In the genomic region with DNA sequence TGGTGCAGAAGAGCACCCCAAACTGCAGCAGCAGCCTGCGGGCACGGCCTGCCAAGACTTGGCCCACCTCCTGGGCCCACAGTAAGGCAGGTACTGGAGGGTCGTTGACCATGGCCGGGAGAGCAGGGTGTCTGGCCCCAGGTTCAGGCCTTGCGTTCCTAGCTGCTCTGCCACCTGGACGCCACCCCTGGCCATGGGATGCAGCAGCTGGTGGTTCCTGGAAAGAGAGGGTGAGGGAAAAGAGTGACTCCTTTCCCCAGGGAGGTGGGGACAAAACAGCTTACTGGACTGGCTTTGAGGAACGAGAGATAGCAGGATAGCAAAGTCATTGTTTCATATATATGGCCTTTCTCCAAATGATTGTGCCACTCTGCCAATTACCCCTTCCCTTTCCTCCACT, we compare ENCODE assay signal across 8 cellular contexts. TPM values are rescaled to one million over a fixed set of nuclear protein-coding genes. Genes with fewer than 3 reads are reported as not detected.
DNase-seq lines count a peak whose midpoint lies in the region; ATAC-seq, FAIRE-seq and TF ChIP-seq lines count a peak whose summit lies in the region.

No MANE protein-coding gene starts in this region.

- 16 to 53% (median 39%) methylated on average over 7 of the region's 7 CpGs for WGBS in small intestine, 3 donors

- peak overlapping the region; percentile 73 for H3K4me3 ChIP-seq in WI38 (ENCODE audit: low read depth, low read length)
- H3K4me3 ChIP-seq in left ventricle myocardium inferior, result peak overlapping the region; percentile 76
- peak overlapping the region; percentile 67 to 70 for H3K4me3 ChIP-seq in small intestine (ENCODE audit: low read depth in 1 of 2, low read length in 2 of 2)

- DNase-seq in cardiac septum (ENCODE audit: low spot score), result peak; percentile 39
- DNase-seq in left cardiac atrium, result no peak
- DNase-seq in left ventricle myocardium inferior, result no peak
- DNase-seq in small intestine, result no peak
- no peak for DNase-seq in activated CD8-positive, alpha-beta memory T cell treated with anti-CD3 and anti-CD28 coated beads for 24 hours

- peak overlapping the region; percentile 94 for H3K27ac ChIP-seq in left ventricle myocardium inferior (replicated peaks)
- peak overlapping the region in 1 of 2 donors; percentile 90 for H3K27ac ChIP-seq in small intestine (ENCODE audit: low read depth in 1 of 2, low read length in 1 of 2)

- no peak for TF ChIP-seq CTCF in WI38 (IDR thresholded peaks at IDR 0.05; ENCODE audit: low read depth, low read length)
- no peak for TF ChIP-seq CTCF in left ventricle myocardium inferior (IDR thresholded peaks at IDR 0.05; ENCODE audit: borderline replicate concordance)

- H3K9me3 ChIP-seq in left ventricle myocardium inferior (replicated peaks) (no peaks in the 10 kb centered on the region), small intestine (ENCODE audit: control insufficient read depth, low read depth) (no peaks in the 10 kb centered on the region)

- intact Hi-C loops in cardiac septum (cut with DNase I), result loop anchor here (5.0 kb wide), 1 partner anchor 33 kb away; a partner anchor contains a TSS
- intact Hi-C loops in left cardiac atrium (cut with DNase I), result no loop called here
- intact Hi-C loops in left ventricle myocardium inferior (cut with micrococcal nuclease), result no loop called here

- ATAC-seq in left cardiac atrium (no peak), HG03460 (IDR thresholded peaks at IDR 0.05; ENCODE audit: unreplicated experiment) (no peak), HG03095 (IDR thresholded peaks at IDR 0.05; ENCODE audit: unreplicated experiment) (no peak)

- FAIRE-seq in small intestine (lab: Jason Lieb, UNC), result no peak

- peaks cover 18% of the 10 kb centered on the region for H3K36me3 ChIP-seq in left ventricle myocardium inferior
- no peaks in the 10 kb centered on the region for H3K36me3 ChIP-seq in small intestine (ENCODE audit: control insufficient read depth in 2 of 2, insufficient read depth in 2 of 2, low read length in 2 of 2)

- H3K4me1 ChIP-seq in left ventricle myocardium inferior (peaks cover 49% of the 10 kb centered on the region), small intestine (ENCODE audit: control insufficient read depth in 2 of 2, insufficient read depth in 1 of 2, low read depth in 1 of 2, low read length in 1 of 2) (peaks cover 6 to 8% of the 10 kb centered on the region in 2 donors)

- H3K27me3 ChIP-seq in left ventricle myocardium inferior (ENCODE audit: low read depth) (no peaks in the 10 kb centered on the region), small intestine (ENCODE audit: control insufficient read depth in 2 of 2, insufficient read depth in 2 of 2, low read length in 2 of 2) (no peaks in the 10 kb centered on the region)

RNA-seq across cellular contexts. Expression of a gene that starts 1.8 kb away (rescaled TPM):
- 13.3 TPM for total RNA-seq in cardiac septum
- 10 to 100 TPM; 16.8 to 26.7 TPM for total RNA-seq in left cardiac atrium
- 18.4 TPM for total RNA-seq in left ventricle myocardium inferior
- 10 to 100 TPM; 43.2 to 69.7 (median 57.6) TPM for polyA plus RNA-seq in small intestine

RNA-seq across cellular contexts. Expression of a gene that starts 2.1 kb away (rescaled TPM):
- total RNA-seq in cardiac septum (0.27 TPM), left cardiac atrium (not detected), left ventricle myocardium inferior (not detected)
- 1 to 10 TPM in 1 of 3 donors, not detected in 2; 9.0 TPM for polyA plus RNA-seq in small intestine

RNA-seq across cellular contexts. Expression of a gene that starts 16.1 kb away (rescaled TPM):
- 2.9 TPM for total RNA-seq in cardiac septum
- 1 to 10 TPM; 6.1 to 7.3 TPM for total RNA-seq in left cardiac atrium
- total RNA-seq in left ventricle myocardium inferior, result 2.7 TPM
- 1 to 10 TPM in 1 of 3 donors, under 1 TPM in 1, not detected in 1; 0.27 to 5.5 TPM for polyA plus RNA-seq in small intestine

RNA-seq across cellular contexts. Expression of a gene that starts 21.9 kb away (rescaled TPM):
- total RNA-seq in cardiac septum, result 34.8 TPM
- total RNA-seq in left cardiac atrium, result 10 to 100 TPM; 31.0 to 36.2 TPM
- total RNA-seq in left ventricle myocardium inferior, result 37.6 TPM
- polyA plus RNA-seq in small intestine, result 10 to 100 TPM; 38.6 to 46.5 (median 41.8) TPM

RNA-seq across cellular contexts. Expression of a gene that starts 22.9 kb away (rescaled TPM):
- total RNA-seq in cardiac septum (13.6 TPM), left cardiac atrium (10 to 100 TPM; 14.0 to 15.9 TPM), left ventricle myocardium inferior (12.9 TPM)
- polyA plus RNA-seq in small intestine, result 10 to 100 TPM; 13.5 to 34.2 (median 28.6) TPM
